Comparison of ENCODE assay signal across 22 cellular contexts in the genomic region with DNA sequence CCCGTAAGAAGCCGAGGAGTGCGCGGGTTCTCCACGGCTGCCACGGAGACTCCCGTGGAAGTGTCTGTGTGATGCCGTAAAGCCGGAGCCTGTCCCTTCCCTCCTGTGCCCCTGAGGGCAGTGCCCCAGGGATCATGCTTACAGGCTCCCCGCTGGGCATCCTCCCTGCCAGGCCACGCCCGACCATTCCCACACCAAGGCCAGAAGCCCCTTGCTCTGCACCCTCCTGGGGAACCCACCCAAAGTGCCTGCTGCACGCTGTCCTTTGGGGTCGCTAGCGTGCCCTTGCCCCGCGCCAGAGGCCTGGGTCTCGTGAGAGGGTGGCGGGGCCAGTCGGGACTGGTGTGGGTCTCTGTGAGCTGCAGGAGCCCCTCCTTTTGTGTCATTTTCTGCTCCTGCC.
"Had no signal": no experiment of that assay in that cellular context is flagged by ENCODE, and none has a peak within 500 bp of the region (broad histone marks: within the 10 kb centered on the region; RNA-seq: fewer than 3 reads in every experiment).

No MANE protein-coding gene starts in this region.

- ATAC-seq: HepG2 had no signal

- H3K4me3 ChIP-seq: MG63, SJSA1, SK-N-MC had no signal

- H3K9me3 ChIP-seq: MG63 had no signal

- H3K36me3 ChIP-seq: MG63, SJSA1 had no signal

- DNase-seq: IMR-90, Karpas-422, KG1, MG63, NCI-H1092, NCI-H1105 treated with DMSO at 0.1 percent for 48 hours, NCI-H1417 treated with DMSO at 0.1 percent for 48 hours, NCI-H146, NCI-H1694 treated with DMSO at 0.1 percent for 48 hours, NCI-H1930, NCI-H2081, NCI-H2107, NCI-H2227 treated with DMSO at 0.1 percent for 48 hours, NCI-H524 treated with DMSO at 0.1 percent for 48 hours, NCI-H69, NCI-H774, Right ventricle myocardium superior, RPMI8226, SIG-M5 had no signal

- H3K27me3 ChIP-seq: MG63, SJSA1 had no signal

- H3K4me1 ChIP-seq: SJSA1 had no signal

- H3K27ac ChIP-seq: SJSA1, SK-N-MC had no signal
